ENCODE assay signal across 22 cellular contexts in the genomic region with DNA sequence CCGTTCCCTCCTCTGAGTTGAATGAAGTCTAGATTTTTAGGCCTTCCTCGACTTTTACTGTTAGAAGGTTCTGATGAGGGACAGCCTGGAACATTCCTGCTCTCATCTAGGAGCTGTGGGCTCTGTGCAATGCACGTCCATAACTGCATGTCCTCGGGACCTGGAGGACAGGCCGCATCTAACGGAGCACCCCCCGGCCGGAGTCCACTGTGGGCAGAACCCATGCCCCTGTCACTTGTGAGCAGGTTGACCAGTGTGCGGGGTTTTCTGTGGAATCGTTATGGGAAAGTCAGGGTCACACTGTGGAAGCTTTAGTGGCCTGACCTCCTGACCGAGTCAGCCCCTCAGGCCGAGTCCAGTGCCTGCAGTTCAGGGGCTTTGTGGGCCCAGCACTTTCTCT.
"Had no signal": no experiment of that assay in that cellular context is flagged by ENCODE, and none has a peak within 500 bp of the region (broad histone marks: within the 10 kb centered on the region; RNA-seq: fewer than 3 reads in every experiment).

No MANE protein-coding gene starts in this region.

- H3K4me1 ChIP-seq: left ventricle myocardium inferior, lower lobe of right lung, right atrium auricular region, sigmoid colon, stomach, transverse colon had no signal

- DNase-seq: cortex of kidney; dorsolateral prefrontal cortex; effector CD8-positive, alpha-beta T cell; foreskin melanocyte; hippocampal formation; islet precursor cell; left cardiac atrium; left ventricle myocardium inferior; lower lobe of right lung; mesendoderm; naive B cell; sigmoid colon; stimulated activated CD4-positive, alpha-beta T cell treated with anti-CD3 and anti-CD28 coated beads, Interleukin-12 subunit alpha, Interleukin-12 subunit beta, amount 100 ng/mL, for 4 hours; stimulated activated naive CD4-positive, alpha-beta T cell; stomach; substantia nigra; transverse colon had no signal

- ATAC-seq: left cardiac atrium had no signal

- H3K9me3 ChIP-seq: left ventricle myocardium inferior, lower lobe of right lung, neutrophil, right atrium auricular region, sigmoid colon, stomach, thoracic aorta, transverse colon had no signal

- H3K27me3 Mint-ChIP-seq: naive B cell had no signal

- H3K27ac Mint-ChIP-seq: nephron had no signal

- H3K4me1 Mint-ChIP-seq: nephron had no signal

- H3K4me3 ChIP-seq: dorsolateral prefrontal cortex, left ventricle myocardium inferior, lower lobe of right lung, right atrium auricular region, sigmoid colon, skin epidermis, stomach, thoracic aorta, transverse colon had no signal

- H3K9me3 Mint-ChIP-seq: naive B cell, nephron had no signal

- H3K4me3 Mint-ChIP-seq: nephron had no signal

- H3K27ac ChIP-seq: left ventricle myocardium inferior, lower lobe of right lung, neutrophil, right atrium auricular region, sigmoid colon, skin epidermis, stomach, thoracic aorta, transverse colon had no signal

- H3K27me3 ChIP-seq: dorsolateral prefrontal cortex, neutrophil, right atrium auricular region, sigmoid colon, stomach, transverse colon had no signal
